ENCODE assay signal across 3 cellular contexts in genomic region chr7:4164556-4164955, GRCh38.
A peak's percentile ranks its signal among the peaks of the same experiment; 100 is the strongest.
TF ChIP-seq lines count a peak whose summit lies in the region.

No MANE protein-coding gene starts in this region.

TF ChIP-seq in SK-N-SH, 30 proteins besides CTCF, POLR2A, EP300 and RAD21 (continues in another document):
- TF ChIP-seq SIN3A (IDR thresholded peaks at IDR 0.05; ENCODE audit: borderline replicate concordance, low read depth, low read length) (no peak), MAX (IDR thresholded peaks at IDR 0.05; ENCODE audit: low read depth) (no peak), NRF1 (IDR thresholded peaks at IDR 0.05; ENCODE audit: low read depth, low read length) (no peak), USF2 (IDR thresholded peaks at IDR 0.05; ENCODE audit: borderline replicate concordance, low read depth, low read length) (no peak), RCOR1 (IDR thresholded peaks at IDR 0.05; ENCODE audit: low read length) (no peak), ELF1 (IDR thresholded peaks at IDR 0.05) (no peak), SMC3 (IDR thresholded peaks at IDR 0.05; ENCODE audit: low read depth, low read length) (no peak), TEAD4 (IDR thresholded peaks at IDR 0.05; ENCODE audit: borderline replicate concordance, insufficient read depth) (no peak), RFX5 (IDR thresholded peaks at IDR 0.05; ENCODE audit: low read length) (no peak), YY1 (IDR thresholded peaks at IDR 0.05; ENCODE audit: low read depth) (no peak), JUND (IDR thresholded peaks at IDR 0.05) (no peak), EZH2phosphoT487 (IDR thresholded peaks at IDR 0.05; ENCODE audit: borderline replicate concordance, low read depth) (no peak)
- TF ChIP-seq, protein P1, sequence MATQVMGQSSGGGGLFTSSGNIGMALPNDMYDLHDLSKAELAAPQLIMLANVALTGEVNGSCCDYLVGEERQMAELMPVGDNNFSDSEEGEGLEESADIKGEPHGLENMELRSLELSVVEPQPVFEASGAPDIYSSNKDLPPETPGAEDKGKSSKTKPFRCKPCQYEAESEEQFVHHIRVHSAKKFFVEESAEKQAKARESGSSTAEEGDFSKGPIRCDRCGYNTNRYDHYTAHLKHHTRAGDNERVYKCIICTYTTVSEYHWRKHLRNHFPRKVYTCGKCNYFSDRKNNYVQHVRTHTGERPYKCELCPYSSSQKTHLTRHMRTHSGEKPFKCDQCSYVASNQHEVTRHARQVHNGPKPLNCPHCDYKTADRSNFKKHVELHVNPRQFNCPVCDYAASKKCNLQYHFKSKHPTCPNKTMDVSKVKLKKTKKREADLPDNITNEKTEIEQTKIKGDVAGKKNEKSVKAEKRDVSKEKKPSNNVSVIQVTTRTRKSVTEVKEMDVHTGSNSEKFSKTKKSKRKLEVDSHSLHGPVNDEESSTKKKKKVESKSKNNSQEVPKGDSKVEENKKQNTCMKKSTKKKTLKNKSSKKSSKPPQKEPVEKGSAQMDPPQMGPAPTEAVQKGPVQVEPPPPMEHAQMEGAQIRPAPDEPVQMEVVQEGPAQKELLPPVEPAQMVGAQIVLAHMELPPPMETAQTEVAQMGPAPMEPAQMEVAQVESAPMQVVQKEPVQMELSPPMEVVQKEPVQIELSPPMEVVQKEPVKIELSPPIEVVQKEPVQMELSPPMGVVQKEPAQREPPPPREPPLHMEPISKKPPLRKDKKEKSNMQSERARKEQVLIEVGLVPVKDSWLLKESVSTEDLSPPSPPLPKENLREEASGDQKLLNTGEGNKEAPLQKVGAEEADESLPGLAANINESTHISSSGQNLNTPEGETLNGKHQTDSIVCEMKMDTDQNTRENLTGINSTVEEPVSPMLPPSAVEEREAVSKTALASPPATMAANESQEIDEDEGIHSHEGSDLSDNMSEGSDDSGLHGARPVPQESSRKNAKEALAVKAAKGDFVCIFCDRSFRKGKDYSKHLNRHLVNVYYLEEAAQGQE (IDR thresholded peaks at IDR 0.05; ENCODE audit: low read depth, low read length), result no peak
- TF ChIP-seq, protein P2, sequence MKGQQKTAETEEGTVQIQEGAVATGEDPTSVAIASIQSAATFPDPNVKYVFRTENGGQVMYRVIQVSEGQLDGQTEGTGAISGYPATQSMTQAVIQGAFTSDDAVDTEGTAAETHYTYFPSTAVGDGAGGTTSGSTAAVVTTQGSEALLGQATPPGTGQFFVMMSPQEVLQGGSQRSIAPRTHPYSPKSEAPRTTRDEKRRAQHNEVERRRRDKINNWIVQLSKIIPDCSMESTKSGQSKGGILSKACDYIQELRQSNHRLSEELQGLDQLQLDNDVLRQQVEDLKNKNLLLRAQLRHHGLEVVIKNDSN (IDR thresholded peaks at IDR 0.05; ENCODE audit: borderline replicate concordance, low read depth), result no peak

TF ChIP-seq in SK-N-SH treated with all-trans-retinoic acid at 6 μM for 48 hours, 23 proteins besides CTCF, POLR2A, EP300 and RAD21:
- TF ChIP-seq ZC3H10 (CRISPR knock-in tag; IDR thresholded peaks at IDR 0.05) (no peak), ARNTL (CRISPR knock-in tag; IDR thresholded peaks at IDR 0.05; ENCODE audit: borderline replicate concordance, low read depth) (no peak), ESRRG (CRISPR knock-in tag; IDR thresholded peaks at IDR 0.05) (no peak), ZFP30 (CRISPR knock-in tag; IDR thresholded peaks at IDR 0.05) (no peak), GLIS3 (CRISPR knock-in tag; IDR thresholded peaks at IDR 0.05) (no peak), SNAI2 (CRISPR knock-in tag; IDR thresholded peaks at IDR 0.05) (no peak)

TF ChIP-seq in Ishikawa, 13 proteins besides CTCF, POLR2A, EP300 and RAD21:
- TF ChIP-seq TEAD4 (IDR thresholded peaks at IDR 0.05), result no peak
- TF ChIP-seq TCF12 (IDR thresholded peaks at IDR 0.05; ENCODE audit: low read depth), result no peak
- TF ChIP-seq CREB1 (IDR thresholded peaks at IDR 0.05; ENCODE audit: low read depth), result no peak
- TF ChIP-seq ZBTB7A (IDR thresholded peaks at IDR 0.05; ENCODE audit: low read depth), result no peak
- TF ChIP-seq, protein P1 (IDR thresholded peaks at IDR 0.05; ENCODE audit: low read depth), result peak; percentile 30; the same call in 1 of the 2 replicates
